ENCODE assay signal across 1 cellular context in genomic region chr15:63501256-63502089, GRCh38.
TF ChIP-seq lines count a peak whose summit lies in the region.

No MANE protein-coding gene starts in this region.

TF ChIP-seq in HepG2, 621 proteins besides CTCF, POLR2A, EP300 and RAD21 (continued from another document and continues in another):
- TF ChIP-seq ZNF646 (CRISPR knock-in tag; IDR thresholded peaks at IDR 0.05) (no peak), NFIC (IDR thresholded peaks at IDR 0.05; ENCODE audit: low read length) (no peak), RARG (CRISPR knock-in tag; IDR thresholded peaks at IDR 0.05; ENCODE audit: low read depth) (no peak), HMGXB3 (CRISPR knock-in tag; IDR thresholded peaks at IDR 0.05; ENCODE audit: borderline replicate concordance) (no peak), EED (CRISPR knock-in tag; IDR thresholded peaks at IDR 0.05) (no peak), FOSL2 (CRISPR knock-in tag; IDR thresholded peaks at IDR 0.05) (peak; percentile 41; the same call in 1 of the 2 replicates), NR2F2 (IDR thresholded peaks at IDR 0.05; ENCODE audit: borderline replicate concordance, low read depth) (no peak; the same call in 1 of the 2 replicates), FOXK1 (CRISPR knock-in tag; IDR thresholded peaks at IDR 0.05; ENCODE audit: borderline replicate concordance, low read depth) (no peak), ZNF142 (CRISPR knock-in tag; IDR thresholded peaks at IDR 0.05) (no peak), ZNF749 (CRISPR knock-in tag; IDR thresholded peaks at IDR 0.05; ENCODE audit: borderline replicate concordance) (no peak), SP5 (CRISPR knock-in tag; IDR thresholded peaks at IDR 0.05; ENCODE audit: borderline replicate concordance, low read depth) (no peak), IKZF4 (CRISPR knock-in tag; IDR thresholded peaks at IDR 0.05; ENCODE audit: borderline replicate concordance, low read depth, not compliant biosample characterization) (no peak), ZNF484 (CRISPR knock-in tag; IDR thresholded peaks at IDR 0.05; ENCODE audit: borderline replicate concordance, low read depth) (no peak), ZSCAN20 (CRISPR knock-in tag; IDR thresholded peaks at IDR 0.05; ENCODE audit: borderline replicate concordance) (no peak), CEBPB (IDR thresholded peaks at IDR 0.05; ENCODE audit: borderline replicate concordance, low read depth, low read length) (no peak), ZNF30 (CRISPR knock-in tag; IDR thresholded peaks at IDR 0.05) (no peak), PPARG (CRISPR knock-in tag; conservative IDR thresholded peaks at IDR 0.05) (no peak), E2F2 (CRISPR knock-in tag; IDR thresholded peaks at IDR 0.05; ENCODE audit: borderline replicate concordance) (no peak), ZNF431 (CRISPR knock-in tag; IDR thresholded peaks at IDR 0.05; ENCODE audit: borderline replicate concordance, low read depth) (no peak), ZNF282 (IDR thresholded peaks at IDR 0.05; ENCODE audit: partially characterized antibody) (no peak), ZNF768 (CRISPR knock-in tag; IDR thresholded peaks at IDR 0.05) (no peak), KDM1A (CRISPR knock-in tag; IDR thresholded peaks at IDR 0.05) (no peak), ZSCAN25 (CRISPR knock-in tag; IDR thresholded peaks at IDR 0.05) (no peak), RAD51 (IDR thresholded peaks at IDR 0.05; ENCODE audit: borderline replicate concordance) (no peak), RFXANK (CRISPR knock-in tag; IDR thresholded peaks at IDR 0.05) (no peak), ZBTB3 (CRISPR knock-in tag; IDR thresholded peaks at IDR 0.05; ENCODE audit: borderline replicate concordance, low read depth) (no peak), NPAS2 (CRISPR knock-in tag; IDR thresholded peaks at IDR 0.05; ENCODE audit: borderline replicate concordance) (no peak), MZF1 (CRISPR knock-in tag; IDR thresholded peaks at IDR 0.05; ENCODE audit: borderline replicate concordance) (no peak), SMYD3 (CRISPR knock-in tag; IDR thresholded peaks at IDR 0.05) (no peak), E2F5 (CRISPR knock-in tag; conservative IDR thresholded peaks at IDR 0.05) (no peak), ZNF614 (CRISPR knock-in tag; IDR thresholded peaks at IDR 0.05; ENCODE audit: borderline replicate concordance) (no peak), DNMT3B (CRISPR knock-in tag; conservative IDR thresholded peaks at IDR 0.05) (no peak), MLX (CRISPR knock-in tag; IDR thresholded peaks at IDR 0.05) (no peak), ZNF557 (CRISPR knock-in tag; IDR thresholded peaks at IDR 0.05) (no peak), ZNF513 (CRISPR knock-in tag; conservative IDR thresholded peaks at IDR 0.05) (no peak), ZNF605 (CRISPR knock-in tag; IDR thresholded peaks at IDR 0.05) (no peak; the same call in 1 of the 2 replicates), PHF21A (CRISPR knock-in tag; IDR thresholded peaks at IDR 0.05) (peak; percentile 68), TOE1 (CRISPR knock-in tag; IDR thresholded peaks at IDR 0.05) (no peak), TEF (CRISPR knock-in tag; IDR thresholded peaks at IDR 0.05) (no peak)
